Comparison of ENCODE assay signal across 28 cellular contexts in the genomic region with DNA sequence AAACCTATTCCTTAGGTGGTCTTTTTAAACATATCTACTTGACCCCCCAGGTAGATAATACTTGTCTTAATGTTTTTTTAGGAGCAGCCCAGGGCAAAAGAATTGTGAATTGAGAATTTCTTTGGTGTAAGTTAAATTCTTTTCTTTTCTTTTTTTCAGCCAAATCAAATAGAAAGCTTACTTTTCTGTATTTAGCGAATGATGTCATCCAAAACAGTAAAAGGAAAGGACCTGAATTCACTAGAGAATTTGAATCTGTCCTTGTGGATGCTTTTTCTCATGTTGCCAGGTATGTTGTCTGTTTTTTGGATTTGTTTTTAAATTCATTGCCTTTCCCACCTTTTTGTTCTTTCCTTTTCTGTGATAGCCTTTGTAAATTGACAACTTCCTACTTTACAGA.
"Had no signal": no experiment of that assay in that cellular context is flagged by ENCODE, and none has a peak within 500 bp of the region (broad histone marks: within the 10 kb centered on the region; RNA-seq: fewer than 3 reads in every experiment).

No MANE protein-coding gene starts in this region.

- H2AFZ ChIP-seq: parathyroid adenoma had no signal

- FAIRE-seq: keratinocyte, small intestine, urothelium cell line had no signal

- H3K4me3 ChIP-seq: dorsolateral prefrontal cortex, gastrocnemius medialis, lung, mucosa of descending colon, right lobe of liver, thoracic aorta, tibial nerve, upper lobe of left lung had no signal

- DNase-seq: dorsolateral prefrontal cortex; effector CD4-positive, alpha-beta T cell; foreskin fibroblast; gastrocnemius medialis; head of caudate nucleus; mucosa of descending colon; naive B cell; right lobe of liver; small intestine; stimulated activated CD4-positive, alpha-beta T cell treated with anti-CD3 and anti-CD28 coated beads, Interleukin-15, amount 100 ng/mL, for 24 hours; stimulated activated CD4-positive, alpha-beta T cell treated with anti-CD3 and anti-CD28 coated beads, Interleukin-2, amount 100 ng/mL, for 48 hours; stimulated activated naive B cell treated with anti-CD40 and anti-IgM and Interleukin-4, amounts not matched to agents 10 μg/mL and 1 μg/mL and 100 μg/mL, for 72 hours; upper lobe of left lung had no signal

- ATAC-seq: esophagus mucosa; gastrocnemius medialis; mucosa of descending colon; natural killer cell treated with Interleukin-12 subunit alpha and Interleukin-12 subunit beta and Interleukin-15 and Interleukin-18, amount 100 ng/mL, for 72 hours; stimulated activated naive B cell treated with anti-CD40 and anti-IgM and Interleukin-4, amounts not matched to agents 10 μg/mL and 1 μg/mL and 100 μg/mL, for 72 hours had no signal

- H3K27ac Mint-ChIP-seq: memory B cell; mesothelial cell of epicardium; naive B cell; natural killer cell treated with Interleukin-12 subunit alpha and Interleukin-12 subunit beta and Interleukin-15 and Interleukin-18, amount 100 ng/mL, for 72 hours; progenitor cell of endocrine pancreas; stimulated activated naive B cell treated with anti-CD40 and anti-IgM and Interleukin-4, amounts not matched to agents 10 μg/mL and 1 μg/mL and 100 μg/mL, for 72 hours; stimulated activated naive CD8-positive, alpha-beta T cell treated with anti-CD3 and anti-CD28 coated beads, Interleukin-15, Interleukin-2, amounts not matched to agents 100 ng/mL and 50 ng/mL, for 24 hours had no signal

- H3K9ac ChIP-seq: parathyroid adenoma had no signal

- H3K9me3 ChIP-seq: gastrocnemius medialis, mucosa of descending colon, neutrophil, right lobe of liver, thoracic aorta, tibial nerve, upper lobe of left lung had no signal

- H3K27me3 Mint-ChIP-seq: memory B cell; naive B cell; natural killer cell treated with Interleukin-12 subunit alpha and Interleukin-12 subunit beta and Interleukin-15 and Interleukin-18, amount 100 ng/mL, for 72 hours; progenitor cell of endocrine pancreas; stimulated activated naive B cell treated with anti-CD40 and anti-IgM and Interleukin-4, amounts not matched to agents 10 μg/mL and 1 μg/mL and 100 μg/mL, for 72 hours; stimulated activated naive CD8-positive, alpha-beta T cell treated with anti-CD3 and anti-CD28 coated beads, Interleukin-15, Interleukin-2, amounts not matched to agents 100 ng/mL and 50 ng/mL, for 24 hours had no signal

- H3K27me3 ChIP-seq: dorsolateral prefrontal cortex, gastrocnemius medialis, neutrophil, right lobe of liver, tibial nerve, upper lobe of left lung had no signal

- H3K4me3 Mint-ChIP-seq: memory B cell; mesothelial cell of epicardium; naive B cell; natural killer cell treated with Interleukin-12 subunit alpha and Interleukin-12 subunit beta and Interleukin-15 and Interleukin-18, amount 100 ng/mL, for 72 hours; neural crest cell; stimulated activated naive B cell treated with anti-CD40 and anti-IgM and Interleukin-4, amounts not matched to agents 10 μg/mL and 1 μg/mL and 100 μg/mL, for 72 hours; stimulated activated naive CD8-positive, alpha-beta T cell treated with anti-CD3 and anti-CD28 coated beads, Interleukin-15, Interleukin-2, amounts not matched to agents 100 ng/mL and 50 ng/mL, for 24 hours had no signal

- H3K9me3 Mint-ChIP-seq: memory B cell; mesothelial cell of epicardium; naive B cell; natural killer cell treated with Interleukin-12 subunit alpha and Interleukin-12 subunit beta and Interleukin-15 and Interleukin-18, amount 100 ng/mL, for 72 hours; neural crest cell; stimulated activated naive B cell treated with anti-CD40 and anti-IgM and Interleukin-4, amounts not matched to agents 10 μg/mL and 1 μg/mL and 100 μg/mL, for 72 hours; stimulated activated naive CD8-positive, alpha-beta T cell treated with anti-CD3 and anti-CD28 coated beads, Interleukin-15, Interleukin-2, amounts not matched to agents 100 ng/mL and 50 ng/mL, for 24 hours had no signal

- H3K27ac ChIP-seq: dorsolateral prefrontal cortex, epithelial cell of prostate, gastrocnemius medialis, neutrophil, parathyroid adenoma, right lobe of liver, thoracic aorta, tibial nerve, upper lobe of left lung had no signal
